In genomic region chr14:95207475-95208253, GRCh38 we compare ENCODE assay signal across 13 cellular contexts.
"Had no signal": no experiment of that assay in that cellular context is flagged by ENCODE, and none has a peak within 500 bp of the region (broad histone marks: within the 10 kb centered on the region; RNA-seq: fewer than 3 reads in every experiment).

No MANE protein-coding gene starts in this region.

- H3K27me3 ChIP-seq: ovary, tibial artery had no signal

- H3K9me3 ChIP-seq: ovary, tibial artery had no signal

- H3K4me1 ChIP-seq: tibial artery had no signal

- H3K4me3 ChIP-seq: lung, ovary, tibial artery had no signal

- H3K27ac ChIP-seq: ovary, tibial artery had no signal

- ATAC-seq: activated CD8-positive, alpha-beta T cell treated with anti-CD3 and anti-CD28 coated beads for 36 hours; left cardiac atrium; stimulated activated effector memory CD8-positive, alpha-beta T cell treated with anti-CD3 and anti-CD28 coated beads, Interleukin-12 subunit alpha, Interleukin-12 subunit beta, amount 100 ng/mL, for 72 hours; T-helper 17 cell had no signal

- DNase-seq: activated CD4-positive, alpha-beta T cell treated with anti-CD3 and anti-CD28 coated beads for 4 hours; activated CD8-positive, alpha-beta memory T cell treated with anti-CD3 and anti-CD28 coated beads, Interleukin-2, amount 50 U/mL, for 4 hours; activated CD8-positive, alpha-beta T cell treated with anti-CD3 and anti-CD28 coated beads for 36 hours; activated effector memory CD4-positive, alpha-beta T cell treated with anti-CD3 and anti-CD28 coated beads, Interleukin-2, amount 50 U/mL, for 16 hours; activated T-cell treated with anti-CD3 and anti-CD28 coated beads, Interleukin-2, amount 50 U/mL, for 48 hours; erythroblast; left cardiac atrium; midbrain; ovary; T-helper 17 cell; tibial artery had no signal

- H3K36me3 ChIP-seq: ovary had no signal
